ENCODE assay signal across 14 cellular contexts in the genomic region with DNA sequence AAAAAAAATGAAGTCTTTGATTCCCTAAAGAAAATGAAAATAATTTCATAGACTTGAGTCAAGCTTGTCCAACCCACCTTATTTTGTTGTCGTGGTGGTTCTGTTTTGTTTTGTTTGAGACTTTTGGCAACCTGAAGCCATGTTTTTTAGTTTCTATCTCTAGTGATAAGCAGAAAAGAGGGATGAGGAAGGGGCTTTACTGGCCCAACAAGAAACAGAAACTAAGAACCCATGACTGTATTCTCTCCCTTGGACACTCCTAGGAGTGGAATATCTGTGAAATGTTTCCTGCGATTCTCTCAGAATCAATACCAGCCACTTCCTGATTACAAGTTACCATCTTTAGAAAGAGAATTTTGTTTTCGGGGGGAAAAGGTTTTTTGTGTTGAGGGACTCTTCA.
DNase-seq lines count a peak whose midpoint lies in the region; ATAC-seq and TF ChIP-seq lines count a peak whose summit lies in the region.
"Had no signal": no experiment of that assay in that cellular context is flagged by ENCODE, and none has a peak within 500 bp of the region (broad histone marks: within the 10 kb centered on the region; RNA-seq: fewer than 3 reads in every experiment).

No MANE protein-coding gene starts in this region.

- CTCF ChIA-PET in activated CD4-positive, alpha-beta T cell treated with anti-CD3 and anti-CD28 coated beads, Interleukin-2, amount 10 ng/mL, durations not matched to agents 7 days and 5 days (lab: Charles Lee) = no interaction called here
- CTCF ChIA-PET in naive thymus-derived CD4-positive, alpha-beta T cell (lab: Charles Lee) = interaction anchor here (0.6 kb wide), 1 partner anchor 57 kb away, joined by 4 read pairs; no protein-coding TSS in a partner anchor

- no peak overlapping the region for H3K4me3 ChIP-seq in naive thymus-derived CD4-positive, alpha-beta T cell (ENCODE audit: low read length)
- H3K4me3 ChIP-seq in MG63 = no peak overlapping the region
- H3K4me3 ChIP-seq: skin epidermis had no signal

- H3K4me1 ChIP-seq in naive thymus-derived CD4-positive, alpha-beta T cell (ENCODE audit: control insufficient read depth in 2 of 2, insufficient read depth in 2 of 2, low read length in 2 of 2) = peaks cover 6 to 26% of the 10 kb centered on the region in 2 donors

- no peak overlapping the region for H3K27ac ChIP-seq in naive thymus-derived CD4-positive, alpha-beta T cell (ENCODE audit: low read depth, low read length)

- H3K4me3 Mint-ChIP-seq in activated CD4-positive, alpha-beta T cell treated with anti-CD3 and anti-CD28 coated beads, Interleukin-2, amount 10 ng/mL, durations not matched to agents 7 days and 5 days = peak overlapping the region; percentile 18
- peak overlapping the region; percentile 54 for H3K4me3 Mint-ChIP-seq in HFFc6
- H3K4me3 Mint-ChIP-seq in activated naive CD8-positive, alpha-beta T cell treated with anti-CD3 and anti-CD28 coated beads, Interleukin-2, amount 10 ng/mL, durations not matched to agents 7 days and 5 days = peak overlapping the region; percentile 31
- H3K4me3 Mint-ChIP-seq in naive thymus-derived CD4-positive, alpha-beta T cell = peak overlapping the region in 6 of 10 donors; percentile 13 to 61 (median 30)

- ATAC-seq in activated naive CD8-positive, alpha-beta T cell treated with anti-CD3 and anti-CD28 coated beads, Interleukin-2, amount 10 ng/mL, durations not matched to agents 7 days and 5 days (ENCODE audit: low read depth) = no peak
- ATAC-seq in naive thymus-derived CD4-positive, alpha-beta T cell = no peak
- ATAC-seq in GM18519 (IDR thresholded peaks at IDR 0.05; ENCODE audit: low FRiP score, unreplicated experiment) = no peak

- no peak for TF ChIP-seq CTCF in HFFc6 (IDR thresholded peaks at IDR 0.05)

- POLR2A ChIA-PET in activated CD4-positive, alpha-beta T cell treated with anti-CD3 and anti-CD28 coated beads, Interleukin-2, amount 10 ng/mL, durations not matched to agents 7 days and 5 days (lab: Charles Lee) = no interaction called here
- POLR2A ChIA-PET in activated naive CD8-positive, alpha-beta T cell treated with anti-CD3 and anti-CD28 coated beads, Interleukin-2, amount 10 ng/mL, durations not matched to agents 7 days and 5 days (lab: Charles Lee) = no interaction called here
- POLR2A ChIA-PET in naive thymus-derived CD4-positive, alpha-beta T cell (lab: Charles Lee) = interaction anchor here (0.6 kb wide), 2 partner anchors 9 to 27 kb away, joined by 3 to 5 read pairs; no protein-coding TSS in a partner anchor

- no peaks in the 10 kb centered on the region for H3K9me3 ChIP-seq in naive thymus-derived CD4-positive, alpha-beta T cell (ENCODE audit: control insufficient read depth in 2 of 3, low read length in 3 of 3)
- H3K9me3 ChIP-seq in MG63 = no peaks in the 10 kb centered on the region

- intact Hi-C loops in naive thymus-derived CD4-positive, alpha-beta T cell (cut with micrococcal nuclease) = loop anchor here (5.0 kb wide), 2 partner anchors 32 to 43 kb away; no protein-coding TSS in a partner anchor

- peak overlapping the region; percentile 88 for H3K27ac Mint-ChIP-seq in activated CD4-positive, alpha-beta T cell treated with anti-CD3 and anti-CD28 coated beads, Interleukin-2, amount 10 ng/mL, durations not matched to agents 7 days and 5 days
- peak overlapping the region; percentile 92 for H3K27ac Mint-ChIP-seq in HFFc6
- H3K27ac Mint-ChIP-seq in activated naive CD8-positive, alpha-beta T cell treated with anti-CD3 and anti-CD28 coated beads, Interleukin-2, amount 10 ng/mL, durations not matched to agents 7 days and 5 days = peak overlapping the region; percentile 47
- peak overlapping the region in 8 of 9 donors; percentile 7 to 97 (median 52) for H3K27ac Mint-ChIP-seq in naive thymus-derived CD4-positive, alpha-beta T cell

- H3K9me3 Mint-ChIP-seq in activated CD4-positive, alpha-beta T cell treated with anti-CD3 and anti-CD28 coated beads, Interleukin-2, amount 10 ng/mL, durations not matched to agents 7 days and 5 days = peaks cover 3% of the 10 kb centered on the region
- H3K9me3 Mint-ChIP-seq in HFFc6 = no peaks in the 10 kb centered on the region
- H3K9me3 Mint-ChIP-seq in activated naive CD8-positive, alpha-beta T cell treated with anti-CD3 and anti-CD28 coated beads, Interleukin-2, amount 10 ng/mL, durations not matched to agents 7 days and 5 days = peaks cover 2% of the 10 kb centered on the region
- no peaks in the 10 kb centered on the region for H3K9me3 Mint-ChIP-seq in naive thymus-derived CD4-positive, alpha-beta T cell

- no peaks in the 10 kb centered on the region for H3K27me3 Mint-ChIP-seq in activated CD4-positive, alpha-beta T cell treated with anti-CD3 and anti-CD28 coated beads, Interleukin-2, amount 10 ng/mL, durations not matched to agents 7 days and 5 days
- peaks cover 3% of the 10 kb centered on the region; the same call in 1 of the 2 replicates for H3K27me3 Mint-ChIP-seq in HFFc6 (ENCODE audit: insufficient read depth)
- H3K27me3 Mint-ChIP-seq in activated naive CD8-positive, alpha-beta T cell treated with anti-CD3 and anti-CD28 coated beads, Interleukin-2, amount 10 ng/mL, durations not matched to agents 7 days and 5 days = no peaks in the 10 kb centered on the region
- no peaks in the 10 kb centered on the region for H3K27me3 Mint-ChIP-seq in naive thymus-derived CD4-positive, alpha-beta T cell

- no peak for DNase-seq in activated CD4-positive, alpha-beta T cell treated with anti-CD3 and anti-CD28 coated beads, Interleukin-2, amount 10 ng/mL, durations not matched to agents 7 days and 5 days
- no peak for DNase-seq in activated CD4-positive, alpha-beta T cell treated with anti-CD3 and anti-CD28 coated beads for 1 hour
- no peak for DNase-seq in HFFc6
- no peak for DNase-seq in activated naive CD8-positive, alpha-beta T cell treated with anti-CD3 and anti-CD28 coated beads, Interleukin-2, amount 10 ng/mL, durations not matched to agents 7 days and 5 days
- DNase-seq in naive thymus-derived CD4-positive, alpha-beta T cell = no peak
- no peak for DNase-seq in MG63
- DNase-seq in Kasumi-1 (lab: John Stamatoyannopoulos, UW) = no peak
- DNase-seq: mesendoderm; NCI-H1105; NK-92 treated with Interleukin-12 subunit alpha and Interleukin-12 subunit beta, amount 100 ng/mL, for 24 hours; occipital lobe; SHP77 had no signal

- no peaks in the 10 kb centered on the region for H3K27me3 ChIP-seq in naive thymus-derived CD4-positive, alpha-beta T cell (ENCODE audit: control insufficient read depth in 2 of 2, insufficient read depth in 2 of 2, low read length in 2 of 2)
- no peaks in the 10 kb centered on the region for H3K27me3 ChIP-seq in MG63

- peaks cover 0 to 8% (median 0%) of the 10 kb centered on the region in 3 experiments for H3K36me3 ChIP-seq in naive thymus-derived CD4-positive, alpha-beta T cell (ENCODE audit: control insufficient read depth in 2 of 3, insufficient read depth in 3 of 3, low read length in 3 of 3)
- no peaks in the 10 kb centered on the region; the same call in 1 of the 2 replicates for H3K36me3 ChIP-seq in MG63

- peaks cover 30% of the 10 kb centered on the region for H3K36me3 Mint-ChIP-seq in activated CD4-positive, alpha-beta T cell treated with anti-CD3 and anti-CD28 coated beads, Interleukin-2, amount 10 ng/mL, durations not matched to agents 7 days and 5 days (ENCODE audit: low read depth)
- H3K36me3 Mint-ChIP-seq in HFFc6 (ENCODE audit: low read depth) = peaks cover 9% of the 10 kb centered on the region
- H3K36me3 Mint-ChIP-seq in activated naive CD8-positive, alpha-beta T cell treated with anti-CD3 and anti-CD28 coated beads, Interleukin-2, amount 10 ng/mL, durations not matched to agents 7 days and 5 days = peaks cover 20% of the 10 kb centered on the region
- peaks cover 4 to 41% (median 22%) of the 10 kb centered on the region in 5 donors for H3K36me3 Mint-ChIP-seq in naive thymus-derived CD4-positive, alpha-beta T cell

- peaks cover 73% of the 10 kb centered on the region for H3K4me1 Mint-ChIP-seq in activated CD4-positive, alpha-beta T cell treated with anti-CD3 and anti-CD28 coated beads, Interleukin-2, amount 10 ng/mL, durations not matched to agents 7 days and 5 days
- H3K4me1 Mint-ChIP-seq in HFFc6 (ENCODE audit: low read depth) = peaks cover 72% of the 10 kb centered on the region
- peaks cover 37% of the 10 kb centered on the region for H3K4me1 Mint-ChIP-seq in activated naive CD8-positive, alpha-beta T cell treated with anti-CD3 and anti-CD28 coated beads, Interleukin-2, amount 10 ng/mL, durations not matched to agents 7 days and 5 days
- H3K4me1 Mint-ChIP-seq in naive thymus-derived CD4-positive, alpha-beta T cell = peaks cover 34 to 87% (median 76%) of the 10 kb centered on the region in 7 donors
